ENCODE assay signal across 1 cellular context in the genomic region with DNA sequence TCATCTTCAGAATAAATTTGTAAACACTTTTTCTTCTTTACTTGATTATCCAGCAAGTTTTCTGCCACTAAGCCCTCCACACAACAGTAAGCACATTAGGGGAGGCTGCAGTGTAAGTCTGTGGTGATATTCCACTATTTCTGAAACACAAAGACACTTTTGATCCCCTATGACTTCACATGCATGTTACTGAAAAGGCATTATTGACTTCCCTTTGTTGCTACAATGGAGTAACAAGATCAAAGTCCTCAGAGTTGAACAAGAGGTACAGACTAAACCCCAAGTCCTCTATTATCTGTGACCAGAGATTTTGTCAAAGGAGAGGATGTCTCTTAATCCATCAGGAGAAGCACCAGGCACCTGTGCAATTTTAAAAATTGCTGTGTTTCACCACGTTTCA.
TF ChIP-seq lines count a peak whose summit lies in the region.

No MANE protein-coding gene starts in this region.

TF ChIP-seq in HepG2, 621 proteins besides CTCF, POLR2A, EP300 and RAD21 (continued from another document and continues in another):
- TF ChIP-seq, protein P1, sequence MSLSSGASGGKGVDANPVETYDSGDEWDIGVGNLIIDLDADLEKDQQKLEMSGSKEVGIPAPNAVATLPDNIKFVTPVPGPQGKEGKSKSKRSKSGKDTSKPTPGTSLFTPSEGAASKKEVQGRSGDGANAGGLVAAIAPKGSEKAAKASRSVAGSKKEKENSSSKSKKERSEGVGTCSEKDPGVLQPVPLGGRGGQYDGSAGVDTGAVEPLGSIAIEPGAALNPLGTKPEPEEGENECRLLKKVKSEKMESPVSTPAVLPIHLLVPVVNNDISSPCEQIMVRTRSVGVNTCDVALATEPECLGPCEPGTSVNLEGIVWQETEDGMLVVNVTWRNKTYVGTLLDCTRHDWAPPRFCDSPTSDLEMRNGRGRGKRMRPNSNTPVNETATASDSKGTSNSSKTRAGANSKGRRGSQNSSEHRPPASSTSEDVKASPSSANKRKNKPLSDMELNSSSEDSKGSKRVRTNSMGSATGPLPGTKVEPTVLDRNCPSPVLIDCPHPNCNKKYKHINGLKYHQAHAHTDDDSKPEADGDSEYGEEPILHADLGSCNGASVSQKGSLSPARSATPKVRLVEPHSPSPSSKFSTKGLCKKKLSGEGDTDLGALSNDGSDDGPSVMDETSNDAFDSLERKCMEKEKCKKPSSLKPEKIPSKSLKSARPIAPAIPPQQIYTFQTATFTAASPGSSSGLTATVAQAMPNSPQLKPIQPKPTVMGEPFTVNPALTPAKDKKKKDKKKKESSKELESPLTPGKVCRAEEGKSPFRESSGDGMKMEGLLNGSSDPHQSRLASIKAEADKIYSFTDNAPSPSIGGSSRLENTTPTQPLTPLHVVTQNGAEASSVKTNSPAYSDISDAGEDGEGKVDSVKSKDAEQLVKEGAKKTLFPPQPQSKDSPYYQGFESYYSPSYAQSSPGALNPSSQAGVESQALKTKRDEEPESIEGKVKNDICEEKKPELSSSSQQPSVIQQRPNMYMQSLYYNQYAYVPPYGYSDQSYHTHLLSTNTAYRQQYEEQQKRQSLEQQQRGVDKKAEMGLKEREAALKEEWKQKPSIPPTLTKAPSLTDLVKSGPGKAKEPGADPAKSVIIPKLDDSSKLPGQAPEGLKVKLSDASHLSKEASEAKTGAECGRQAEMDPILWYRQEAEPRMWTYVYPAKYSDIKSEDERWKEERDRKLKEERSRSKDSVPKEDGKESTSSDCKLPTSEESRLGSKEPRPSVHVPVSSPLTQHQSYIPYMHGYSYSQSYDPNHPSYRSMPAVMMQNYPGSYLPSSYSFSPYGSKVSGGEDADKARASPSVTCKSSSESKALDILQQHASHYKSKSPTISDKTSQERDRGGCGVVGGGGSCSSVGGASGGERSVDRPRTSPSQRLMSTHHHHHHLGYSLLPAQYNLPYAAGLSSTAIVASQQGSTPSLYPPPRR (CRISPR knock-in tag; IDR thresholded peaks at IDR 0.05; ENCODE audit: borderline replicate concordance) = peak; percentile 43; the same call in 1 of the 2 replicates
- TF ChIP-seq ZSCAN9 (CRISPR knock-in tag; IDR thresholded peaks at IDR 0.05; ENCODE audit: borderline replicate concordance) = peak; percentile 38; the same call in 1 of the 2 replicates
- peak; percentile 81; the same call in 1 of the 2 replicates for TF ChIP-seq ZKSCAN8 (CRISPR knock-in tag; IDR thresholded peaks at IDR 0.05; ENCODE audit: borderline replicate concordance)
- peak; percentile 51; the same call in 1 of the 2 replicates for TF ChIP-seq MED1 (CRISPR knock-in tag; IDR thresholded peaks at IDR 0.05)
- peak; percentile 84 for TF ChIP-seq ZNF792 (CRISPR knock-in tag; IDR thresholded peaks at IDR 0.05)
- TF ChIP-seq RCOR2 (CRISPR knock-in tag; IDR thresholded peaks at IDR 0.05) = peak; percentile 86
- TF ChIP-seq, protein P2, sequence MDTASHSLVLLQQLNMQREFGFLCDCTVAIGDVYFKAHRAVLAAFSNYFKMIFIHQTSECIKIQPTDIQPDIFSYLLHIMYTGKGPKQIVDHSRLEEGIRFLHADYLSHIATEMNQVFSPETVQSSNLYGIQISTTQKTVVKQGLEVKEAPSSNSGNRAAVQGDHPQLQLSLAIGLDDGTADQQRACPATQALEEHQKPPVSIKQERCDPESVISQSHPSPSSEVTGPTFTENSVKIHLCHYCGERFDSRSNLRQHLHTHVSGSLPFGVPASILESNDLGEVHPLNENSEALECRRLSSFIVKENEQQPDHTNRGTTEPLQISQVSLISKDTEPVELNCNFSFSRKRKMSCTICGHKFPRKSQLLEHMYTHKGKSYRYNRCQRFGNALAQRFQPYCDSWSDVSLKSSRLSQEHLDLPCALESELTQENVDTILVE (CRISPR knock-in tag; IDR thresholded peaks at IDR 0.05) = peak; percentile 49; the same call in 1 of the 2 replicates
- peak; percentile 84 for TF ChIP-seq ZNF644 (CRISPR knock-in tag; IDR thresholded peaks at IDR 0.05; ENCODE audit: low read depth)
- peak; percentile 61 for TF ChIP-seq SAP130 (CRISPR knock-in tag; IDR thresholded peaks at IDR 0.05; ENCODE audit: low read depth)
- peak in 1 of 2 experiments; percentile 37; a peak in 1 of 4 replicates for TF ChIP-seq ATF4 (CRISPR knock-in tag; IDR thresholded peaks at IDR 0.05)
- TF ChIP-seq HIVEP1 (CRISPR knock-in tag; IDR thresholded peaks at IDR 0.05) = no peak
- TF ChIP-seq NR2C2 (CRISPR knock-in tag; IDR thresholded peaks at IDR 0.05; ENCODE audit: borderline replicate concordance) = no peak
- TF ChIP-seq ZBTB39 (CRISPR knock-in tag; IDR thresholded peaks at IDR 0.05) = peak; percentile 97
- no peak for TF ChIP-seq ZFP62 (CRISPR knock-in tag; IDR thresholded peaks at IDR 0.05)
- peak; percentile 72; the same call in 1 of the 2 replicates for TF ChIP-seq IRF2 (CRISPR knock-in tag; IDR thresholded peaks at IDR 0.05)
- peak; percentile 16; the same call in 1 of the 2 replicates for TF ChIP-seq SP5 (CRISPR knock-in tag; IDR thresholded peaks at IDR 0.05; ENCODE audit: borderline replicate concordance, low read depth)
- TF ChIP-seq ZNF24 (IDR thresholded peaks at IDR 0.05) = peak; percentile 25; the same call in 1 of the 2 replicates
- TF ChIP-seq SRF (IDR thresholded peaks at IDR 0.05; ENCODE audit: low read depth, low read length) = 0 out of 2 replicates have a peak, but pooled peaks have one; percentile 21
- peak; percentile 25 for TF ChIP-seq TEAD3 (CRISPR knock-in tag; optimal IDR thresholded peaks at IDR 0.05; ENCODE audit: borderline replicate concordance)
- peak; percentile 64; the same call in 1 of the 2 replicates for TF ChIP-seq THRA (CRISPR knock-in tag; IDR thresholded peaks at IDR 0.05; ENCODE audit: borderline replicate concordance)
- TF ChIP-seq FOXP4 (CRISPR knock-in tag; IDR thresholded peaks at IDR 0.05) = peak; percentile 69; the same call in 1 of the 2 replicates
- peak; percentile 61; the same call in 1 of the 2 replicates for TF ChIP-seq FOXK1 (CRISPR knock-in tag; IDR thresholded peaks at IDR 0.05; ENCODE audit: borderline replicate concordance, low read depth)
- no peak for TF ChIP-seq ZNF772 (CRISPR knock-in tag; IDR thresholded peaks at IDR 0.05)
- TF ChIP-seq FOSL2 (CRISPR knock-in tag; IDR thresholded peaks at IDR 0.05) = peak; percentile 47; the same call in 1 of the 2 replicates
- 0 out of 2 replicates have a peak, but pooled peaks have one; percentile 43 for TF ChIP-seq FOXK2 (IDR thresholded peaks at IDR 0.05)
- TF ChIP-seq ELF3 (CRISPR knock-in tag; IDR thresholded peaks at IDR 0.05) = peak; percentile 76; the same call in 1 of the 2 replicates
- TF ChIP-seq ONECUT2 (CRISPR knock-in tag; IDR thresholded peaks at IDR 0.05) = peak; percentile 68
- TF ChIP-seq FOXO1 (CRISPR knock-in tag; IDR thresholded peaks at IDR 0.05) = peak; percentile 90
- no peak for TF ChIP-seq ZNF33A (CRISPR knock-in tag; IDR thresholded peaks at IDR 0.05; ENCODE audit: borderline replicate concordance)
- peak; percentile 46; the same call in 1 of the 2 replicates for TF ChIP-seq HDAC1 (CRISPR knock-in tag; IDR thresholded peaks at IDR 0.05)
- TF ChIP-seq YEATS2 (CRISPR knock-in tag; IDR thresholded peaks at IDR 0.05; ENCODE audit: borderline replicate concordance) = peak; percentile 49; the same call in 1 of the 2 replicates
- TF ChIP-seq ZNF12 (CRISPR knock-in tag; IDR thresholded peaks at IDR 0.05) = peak; percentile 79
- TF ChIP-seq ZBTB21 (CRISPR knock-in tag; IDR thresholded peaks at IDR 0.05) = peak; percentile 65; the same call in 1 of the 2 replicates
- TF ChIP-seq REST (IDR thresholded peaks at IDR 0.05; ENCODE audit: borderline replicate concordance in 1 of 2, low read depth in 1 of 2, low read length in 2 of 2) = no peak
- TF ChIP-seq, protein P3, sequence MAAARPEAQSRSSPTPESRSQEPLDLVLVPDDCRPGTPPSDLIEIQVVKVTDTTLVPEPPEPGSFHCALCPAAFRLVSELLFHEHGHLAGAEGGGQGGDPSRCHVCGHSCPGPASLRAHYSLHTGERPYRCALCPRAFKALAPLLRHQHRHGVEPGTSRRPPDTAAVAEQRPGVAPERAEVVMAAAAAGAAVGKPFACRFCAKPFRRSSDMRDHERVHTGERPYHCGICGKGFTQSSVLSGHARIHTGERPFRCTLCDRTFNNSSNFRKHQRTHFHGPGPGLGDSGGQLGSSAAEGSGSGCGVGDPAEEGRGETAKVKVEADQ (CRISPR knock-in tag; IDR thresholded peaks at IDR 0.05; ENCODE audit: borderline replicate concordance) = 0 out of 2 replicates have a peak, but pooled peaks have one; percentile 48
- TF ChIP-seq MIER3 (CRISPR knock-in tag; IDR thresholded peaks at IDR 0.05; ENCODE audit: borderline replicate concordance) = peak; percentile 69; the same call in 1 of the 2 replicates
- peak; percentile 93 for TF ChIP-seq BCL6 (CRISPR knock-in tag; IDR thresholded peaks at IDR 0.05)
- TF ChIP-seq MIER2 (CRISPR knock-in tag; IDR thresholded peaks at IDR 0.05) = peak; percentile 64
- no peak for TF ChIP-seq SRSF1 (optimal IDR thresholded peaks at IDR 0.05; ENCODE audit: low read depth, low read length)
- TF ChIP-seq KDM4B (CRISPR knock-in tag; IDR thresholded peaks at IDR 0.05) = 0 out of 2 replicates have a peak, but pooled peaks have one; percentile 24
- peak; percentile 88 for TF ChIP-seq FOXJ3 (CRISPR knock-in tag; IDR thresholded peaks at IDR 0.05; ENCODE audit: borderline replicate concordance)
